Comparison of ENCODE assay signal across 8 cellular contexts in the genomic region with DNA sequence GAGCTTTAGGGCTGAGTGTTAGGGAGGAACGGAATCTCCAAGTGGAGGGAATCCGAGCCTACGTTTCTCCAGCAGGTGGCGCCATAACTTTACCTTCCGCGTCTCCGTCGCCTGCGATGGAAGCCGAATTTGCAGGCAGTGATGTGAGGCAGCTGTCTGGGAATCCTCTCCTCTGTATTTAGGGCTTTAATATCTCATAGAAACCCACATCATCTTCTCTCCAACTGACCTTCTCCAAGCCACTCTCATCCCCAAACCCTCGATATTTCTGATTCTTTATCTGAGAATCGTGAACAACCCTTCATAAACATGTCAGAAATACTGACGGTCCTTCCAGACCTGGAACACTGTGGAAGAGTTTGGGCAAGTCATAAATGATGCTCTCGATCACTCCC. TPM values are rescaled to one million over a fixed set of nuclear protein-coding genes. Genes with fewer than 3 reads are reported as not detected.
DNase-seq lines count a peak whose midpoint lies in the region; ATAC-seq and TF ChIP-seq lines count a peak whose summit lies in the region.

No MANE protein-coding gene starts in this region.

- CTCF ChIA-PET in CD4-positive, alpha-beta memory T cell (lab: Charles Lee; ENCODE audit: partially characterized antibody): interaction anchor here (0.7 to 5.6 kb wide), 16 partner anchors 9 to 797 kb away, joined by 3 to 63 read pairs (median 6); no protein-coding TSS in a partner anchor
- CTCF ChIA-PET in activated CD4-positive, alpha-beta memory T cell treated with anti-CD3 and anti-CD28 coated beads, Interleukin-2, amount 10 ng/mL, durations not matched to agents 7 days and 5 days (lab: Charles Lee): interaction anchor here (0.8 to 3.8 kb wide), 18 partner anchors 9 to 603 kb away, joined by 3 to 40 read pairs (median 4); no protein-coding TSS in a partner anchor

- H3K79me1 ChIP-seq in mesendoderm (ENCODE audit: low read length): no peaks in the 10 kb centered on the region

- no peaks in the 10 kb centered on the region for H3K4me1 ChIP-seq in CD4-positive, alpha-beta memory T cell (ENCODE audit: insufficient read depth, low read length)
- no peaks in the 10 kb centered on the region for H3K4me1 ChIP-seq in mesendoderm (ENCODE audit: control insufficient read depth, low read depth, low read length)

- no peak overlapping the region for H3K27ac ChIP-seq in CD4-positive, alpha-beta memory T cell (ENCODE audit: low read depth, low read length)
- H3K27ac ChIP-seq in HL-60 (replicated peaks) (no peak overlapping the region), mesendoderm (ENCODE audit: low read depth, low read length) (no peak overlapping the region)

- peaks cover 0 to 3% (median 0%) of the 10 kb centered on the region in 8 donors for H3K9me3 Mint-ChIP-seq in CD4-positive, alpha-beta memory T cell
- no peaks in the 10 kb centered on the region for H3K9me3 Mint-ChIP-seq in activated CD4-positive, alpha-beta memory T cell treated with anti-CD3 and anti-CD28 coated beads, Interleukin-2, amount 10 ng/mL, durations not matched to agents 7 days and 5 days

- no peak overlapping the region for H3K4me3 ChIP-seq in CD4-positive, alpha-beta memory T cell (ENCODE audit: low read length in 2 of 2)
- H3K4me3 ChIP-seq in HL-60 (replicated peaks; ENCODE audit: insufficient read depth, low read length): no peak overlapping the region
- H3K4me3 ChIP-seq in mesendoderm (ENCODE audit: low read length): no peak overlapping the region

- no peak overlapping the region for H2BK15ac ChIP-seq in mesendoderm (replicated peaks; ENCODE audit: low read depth)

- H3K27me3 ChIP-seq in CD4-positive, alpha-beta memory T cell (ENCODE audit: insufficient read depth, low read length): no peaks in the 10 kb centered on the region
- H3K27me3 ChIP-seq in HL-60 (ENCODE audit: insufficient read depth, poor library complexity, severe bottlenecking): no peaks in the 10 kb centered on the region
- no peaks in the 10 kb centered on the region for H3K27me3 ChIP-seq in mesendoderm (ENCODE audit: insufficient read depth, low read length, poor library complexity)

- no peak overlapping the region for H3K4me2 ChIP-seq in mesendoderm (ENCODE audit: low read length)

- no peak overlapping the region for H3K23ac ChIP-seq in mesendoderm (ENCODE audit: low read length)

- intact Hi-C loops in CD4-positive, alpha-beta memory T cell (cut with micrococcal nuclease): no loop called here

- H3K79me2 ChIP-seq in mesendoderm (ENCODE audit: control insufficient read depth, insufficient read depth, low read length): no peaks in the 10 kb centered on the region

- TF ChIP-seq POLR2A in GM18505 (IDR thresholded peaks at IDR 0.05; ENCODE audit: borderline replicate concordance, extremely low read depth, insufficient read depth, insufficient read length): no peak

- H3K4ac ChIP-seq in mesendoderm (ENCODE audit: low read depth, low read length): no peak overlapping the region

- DNase-seq in CD4-positive, alpha-beta memory T cell: peak in 4 of 5 donors; percentile 39 to 52 (median 46)
- DNase-seq in HL-60 (ENCODE audit: low read depth in 1 of 2, low spot score in 1 of 2) (peak; percentile 15 to 55), NCI-H82 (lab: John Stamatoyannopoulos, UW) (peak; percentile 89), mesendoderm (peak; percentile 77)
- peak; percentile 69 for DNase-seq in activated CD4-positive, alpha-beta memory T cell treated with anti-CD3 and anti-CD28 coated beads, Interleukin-2, amount 10 ng/mL, durations not matched to agents 7 days and 5 days
- peak; percentile 37 for DNase-seq in effector CD8-positive, alpha-beta T cell (lab: John Stamatoyannopoulos, UW)
- peak; percentile 35 to 36 for DNase-seq in stimulated activated CD8-positive, alpha-beta memory T cell treated with anti-CD3 and anti-CD28 coated beads, Interleukin-15, amount 100 ng/mL, for 48 hours (ENCODE audit: low read depth in 2 of 2)

- H3K36me3 Mint-ChIP-seq in CD4-positive, alpha-beta memory T cell: no peaks in the 10 kb centered on the region
- H3K36me3 Mint-ChIP-seq in activated CD4-positive, alpha-beta memory T cell treated with anti-CD3 and anti-CD28 coated beads, Interleukin-2, amount 10 ng/mL, durations not matched to agents 7 days and 5 days (ENCODE audit: low read depth): no peaks in the 10 kb centered on the region

- no CpG with 5 or more reads among the region's 14 CpGs for WGBS in mesendoderm (ENCODE audit: extremely low coverage, insufficient coverage, low lambda C conversion rate)

- no peak overlapping the region for H3K27ac Mint-ChIP-seq in CD4-positive, alpha-beta memory T cell
- no peak overlapping the region for H3K27ac Mint-ChIP-seq in activated CD4-positive, alpha-beta memory T cell treated with anti-CD3 and anti-CD28 coated beads, Interleukin-2, amount 10 ng/mL, durations not matched to agents 7 days and 5 days

- H3K56ac ChIP-seq in mesendoderm (ENCODE audit: low read length): no peak overlapping the region

- POLR2A ChIA-PET in CD4-positive, alpha-beta memory T cell (lab: Charles Lee; ENCODE audit: partially characterized antibody): no interaction called here
- POLR2A ChIA-PET in activated CD4-positive, alpha-beta memory T cell treated with anti-CD3 and anti-CD28 coated beads, Interleukin-2, amount 10 ng/mL, durations not matched to agents 7 days and 5 days (lab: Charles Lee): interaction anchor here (1.1 kb wide), 1 partner anchor 515 kb away, joined by 3 read pairs; no protein-coding TSS in a partner anchor

- no peak overlapping the region for H3K18ac ChIP-seq in mesendoderm (ENCODE audit: low read length)

- no peak overlapping the region for H2AK5ac ChIP-seq in mesendoderm (ENCODE audit: low read length)

- peaks cover 0 to 4% (median 2%) of the 10 kb centered on the region in 4 donors for H3K4me1 Mint-ChIP-seq in CD4-positive, alpha-beta memory T cell
- no peaks in the 10 kb centered on the region for H3K4me1 Mint-ChIP-seq in activated CD4-positive, alpha-beta memory T cell treated with anti-CD3 and anti-CD28 coated beads, Interleukin-2, amount 10 ng/mL, durations not matched to agents 7 days and 5 days

- no peak overlapping the region for H3K4me3 Mint-ChIP-seq in CD4-positive, alpha-beta memory T cell
- H3K4me3 Mint-ChIP-seq in activated CD4-positive, alpha-beta memory T cell treated with anti-CD3 and anti-CD28 coated beads, Interleukin-2, amount 10 ng/mL, durations not matched to agents 7 days and 5 days: no peak overlapping the region

- no peak overlapping the region for H3K9ac ChIP-seq in mesendoderm (ENCODE audit: low read length)

- no peak overlapping the region for H2BK5ac ChIP-seq in mesendoderm (ENCODE audit: low read length)

- no peaks in the 10 kb centered on the region for H3K36me3 ChIP-seq in CD4-positive, alpha-beta memory T cell (ENCODE audit: insufficient read depth, low read length)
- no peaks in the 10 kb centered on the region for H3K36me3 ChIP-seq in mesendoderm (ENCODE audit: control insufficient read depth, insufficient read depth, low read length)

- H4K8ac ChIP-seq in mesendoderm (ENCODE audit: low read depth, low read length): no peak overlapping the region

- H3K27me3 Mint-ChIP-seq in CD4-positive, alpha-beta memory T cell: peaks cover 10 to 18% of the 10 kb centered on the region in 2 donors
- H3K27me3 Mint-ChIP-seq in activated CD4-positive, alpha-beta memory T cell treated with anti-CD3 and anti-CD28 coated beads, Interleukin-2, amount 10 ng/mL, durations not matched to agents 7 days and 5 days: peaks cover 21% of the 10 kb centered on the region

- ATAC-seq in GM18505 (IDR thresholded peaks at IDR 0.05; ENCODE audit: unreplicated experiment): no peak

- no peak overlapping the region for H4K5ac ChIP-seq in mesendoderm (ENCODE audit: low read length)

- peak; percentile 65 for TF ChIP-seq CTCF in HL-60 (IDR thresholded peaks at IDR 0.05; ENCODE audit: insufficient read depth, low read length)

- no peak overlapping the region for H2BK120ac ChIP-seq in mesendoderm (ENCODE audit: low read depth, low read length)

- H3K9me3 ChIP-seq in CD4-positive, alpha-beta memory T cell (ENCODE audit: control insufficient read depth in 1 of 2, low read length in 2 of 2): no peaks in the 10 kb centered on the region

RNA-seq across cellular contexts. Expression of gene SIX2, which starts 27.5 kb away (rescaled TPM):
- not detected for total RNA-seq in CD4-positive, alpha-beta memory T cell
- not detected for polyA plus RNA-seq in CD4-positive, alpha-beta memory T cell
- not detected for total RNA-seq in activated CD4-positive, alpha-beta memory T cell treated with anti-CD3 and anti-CD28 coated beads, Interleukin-2, amount 10 ng/mL, durations not matched to agents 7 days and 5 days
- polyA plus RNA-seq in mesendoderm (2013, experiment 1 of 2): 1.1 TPM
- 1.0 TPM for polyA plus RNA-seq in mesendoderm (2013, experiment 2 of 2)

RNA-seq across cellular contexts. Expression of gene SIX3, which starts 40.2 kb away (rescaled TPM):
- not detected for total RNA-seq in CD4-positive, alpha-beta memory T cell
- polyA plus RNA-seq in CD4-positive, alpha-beta memory T cell: not detected
- total RNA-seq in activated CD4-positive, alpha-beta memory T cell treated with anti-CD3 and anti-CD28 coated beads, Interleukin-2, amount 10 ng/mL, durations not matched to agents 7 days and 5 days: under 1 TPM; 0.08 to 0.13 TPM
- polyA plus RNA-seq in mesendoderm (2013, experiment 1 of 2): 1.3 TPM
- 1.1 TPM for polyA plus RNA-seq in mesendoderm (2013, experiment 2 of 2)

Comparison
In these comparisons a context has a peak if more than half of its experiments do, and no peak if none do; other contexts are left out.
1. DNase-seq: peak in every context shown above with its lines; median percentile 89 in NCI-H82; 77 in mesendoderm; 69 in activated CD4-positive, alpha-beta memory T cell treated with anti-CD3 and anti-CD28 coated beads, Interleukin-2, amount 10 ng/mL, durations not matched to agents 7 days and 5 days; 46 in CD4-positive, alpha-beta memory T cell; 37 in effector CD8-positive, alpha-beta T cell; 36 in stimulated activated CD8-positive, alpha-beta memory T cell treated with anti-CD3 and anti-CD28 coated beads, Interleukin-15, amount 100 ng/mL, for 48 hours; 35 in HL-60.